ENCODE assay signal across 9 cellular contexts in the genomic region with DNA sequence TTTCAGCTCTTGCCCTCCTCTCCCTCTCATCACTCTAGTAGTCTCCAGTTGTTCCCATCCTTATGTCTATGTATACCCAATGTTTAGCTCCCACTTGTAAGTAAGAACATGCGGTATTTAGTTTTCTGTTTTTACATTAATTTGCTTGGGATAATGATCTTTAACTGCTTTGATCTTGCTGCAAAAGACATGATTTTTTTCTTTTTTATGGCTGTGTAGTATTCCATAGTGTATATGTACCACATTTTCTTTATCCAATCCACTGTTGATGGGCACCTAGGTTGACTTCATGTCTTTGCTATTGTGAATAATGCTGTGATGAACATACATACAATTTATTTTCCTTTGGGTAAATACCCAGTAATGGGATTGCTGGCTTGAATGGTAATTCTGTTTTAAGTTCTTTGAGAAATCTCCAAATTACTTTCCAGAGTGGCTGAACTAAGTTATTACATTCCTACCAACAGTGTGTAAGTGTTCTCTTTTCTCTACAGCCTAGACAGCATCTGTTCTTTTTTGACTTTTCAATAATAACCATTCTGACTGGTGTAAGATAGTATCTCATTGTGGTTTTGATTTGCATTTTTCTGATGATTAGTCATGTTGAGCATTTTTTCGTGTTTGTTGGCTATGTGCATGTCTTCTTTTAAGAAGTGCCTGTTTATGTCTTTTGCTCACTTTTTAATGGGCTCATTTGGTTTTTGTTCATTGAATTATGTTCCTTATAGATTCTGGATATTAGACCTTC.
DNase-seq lines count a peak whose midpoint lies in the region; ATAC-seq, FAIRE-seq and TF ChIP-seq lines count a peak whose summit lies in the region.
"Had no signal": no experiment of that assay in that cellular context is flagged by ENCODE, and none has a peak within 500 bp of the region (broad histone marks: within the 10 kb centered on the region; RNA-seq: fewer than 3 reads in every experiment).

No MANE protein-coding gene starts in this region.

- no peak overlapping the region; a peak in 1 of 4 replicates for H4K8ac ChIP-seq in IMR-90 (ENCODE audit: low read depth in 2 of 2, low read length in 2 of 2)

- no peak for TF ChIP-seq CTCF in IMR-90 (conservative IDR thresholded peaks at IDR 0.05; ENCODE audit: low read depth, low read length)
- no peak for TF ChIP-seq CTCF in fibroblast of mammary gland (conservative IDR thresholded peaks at IDR 0.05; ENCODE audit: control insufficient read depth, insufficient read depth, low read depth, low read length)
- TF ChIP-seq CTCF in tibial artery (IDR thresholded peaks at IDR 0.05) = no peak

- POLR2A ChIA-PET in IMR-90 (lab: Charles Lee; ENCODE audit: unreplicated experiment) = no interaction called here

- H3K4me1 ChIP-seq in IMR-90 (ENCODE audit: control insufficient read depth, insufficient read depth, low read length) (peaks cover 2% of the 10 kb centered on the region; the same call in 1 of the 2 replicates), tibial artery (no peaks in the 10 kb centered on the region)
- H3K4me1 ChIP-seq: Peyer's patch had no signal

- in situ Hi-C loops in IMR-90 (cut with MboI; ENCODE audit: low sequenced_read_pairs) = no loop called here

- no peak overlapping the region for H3K9ac ChIP-seq in IMR-90 (ENCODE audit: low read depth, low read length)

- no peak overlapping the region for H4K91ac ChIP-seq in IMR-90 (ENCODE audit: insufficient read depth, low read depth, low read length)

- H3K9me1 ChIP-seq in IMR-90 (ENCODE audit: insufficient read depth, low read length) = 0 out of 2 replicates have a peak, but pooled peaks cover 2% of the 10 kb centered on the region

- dilution Hi-C loops in IMR-90 (cut with HindIII; ENCODE audit: low sequenced_read_pairs, unreplicated experiment) = no loop called here

- H2BK15ac ChIP-seq in IMR-90 (ENCODE audit: low read depth, low read length) = no peak overlapping the region

- H2BK20ac ChIP-seq in IMR-90 (ENCODE audit: low read depth, low read length) = peak overlapping the region; percentile 47; the same call in 1 of the 2 replicates

- no peaks in the 10 kb centered on the region for H4K20me1 ChIP-seq in IMR-90 (ENCODE audit: insufficient read depth, low read length)

- CTCF ChIA-PET in IMR-90 (lab: Yijun Ruan, JAX) = no interaction called here

- DNase-seq in GM12891 (ENCODE audit: insufficient read length, low spot score) = no peak
- peak; percentile 87 for DNase-seq in IMR-90
- peak; percentile 81 for DNase-seq in fibroblast of mammary gland (ENCODE audit: low read depth)
- DNase-seq in tibial artery = no peak
- DNase-seq in stimulated activated CD4-positive, alpha-beta T cell treated with anti-CD3 and anti-CD28 coated beads, Interleukin-1b, Interleukin-23, amount 100 ng/mL, for 48 hours = no peak
- DNase-seq: Peyer's patch had no signal

- WGBS in IMR-90 (ENCODE audit: extremely low coverage in 2 of 2, insufficient read length in 1 of 2), 2 experiments = no CpG with 5 or more reads among the region's 2 CpGs

- BruUV-seq in IMR-90 (replicated peaks; lab: Mats Ljungman, UMichigan) = no TSS peak

- peak overlapping the region; percentile 33; the same call in 1 of the 2 replicates for H3K4ac ChIP-seq in IMR-90 (ENCODE audit: low read depth, low read length)

- intact Hi-C loops in IMR-90 (cut with micrococcal nuclease) = loop anchor here (5.0 to 10.0 kb wide), 2 partner anchors 153 to 180 kb away; a partner anchor contains a TSS
- intact Hi-C loops in tibial artery (cut with DNase I; ENCODE audit: low total_unique reads) = no loop called here

- no peak for TF ChIP-seq RAD21 in IMR-90 (IDR thresholded peaks at IDR 0.05; ENCODE audit: low read length)

- H2BK5ac ChIP-seq in IMR-90 (ENCODE audit: low read depth, low read length, poor library complexity, severe bottlenecking) = peak overlapping the region; percentile 61

- no peak overlapping the region; the same call in 1 of the 2 replicates for H2BK120ac ChIP-seq in IMR-90 (ENCODE audit: low read depth, low read length)

- H4K5ac ChIP-seq in IMR-90 (ENCODE audit: low read depth, low read length) = no peak overlapping the region

- peak; percentile 66 for FAIRE-seq in GM12891 (lab: Jason Lieb, UNC)

- H2AFZ ChIP-seq in IMR-90 (replicated peaks; ENCODE audit: low read length, poor library complexity) = no peak overlapping the region

- H3K23ac ChIP-seq in IMR-90 (ENCODE audit: low read depth, low read length) = no peak overlapping the region

- no peak overlapping the region for H2AK5ac ChIP-seq in IMR-90 (ENCODE audit: low read depth, low read length)

- H3K14ac ChIP-seq in IMR-90 (replicated peaks; ENCODE audit: low read depth, low read length) = no peak overlapping the region

- H3K79me1 ChIP-seq in IMR-90 (ENCODE audit: low read depth in 1 of 2, low read length in 2 of 2) = no peaks in the 10 kb centered on the region

- no peak overlapping the region for H3K4me3 ChIP-seq in IMR-90 (ENCODE audit: insufficient read depth, low read depth, low read length)
- no peak overlapping the region for H3K4me3 ChIP-seq in fibroblast of mammary gland (ENCODE audit: control insufficient read depth, low read depth, low read length)
- H3K4me3 ChIP-seq in tibial artery = no peak overlapping the region
- H3K4me3 ChIP-seq: Peyer's patch had no signal

- H3K27me3 ChIP-seq in IMR-90 (ENCODE audit: control insufficient read depth, insufficient read depth, low read length) (no peaks in the 10 kb centered on the region), tibial artery (no peaks in the 10 kb centered on the region)
- H3K27me3 ChIP-seq: Peyer's patch had no signal

- TF ChIP-seq POLR2A in GM12891 (IDR thresholded peaks at IDR 0.05; ENCODE audit: low read depth, low read length) (no peak), IMR-90 (IDR thresholded peaks at IDR 0.05; ENCODE audit: low read depth, low read length) (no peak)

- H3K27ac ChIP-seq in IMR-90 (ENCODE audit: insufficient read depth, low read length) = no peak overlapping the region
- no peak overlapping the region for H3K27ac ChIP-seq in tibial artery
- H3K27ac ChIP-seq: Peyer's patch had no signal

- H3K4me2 ChIP-seq in IMR-90 (ENCODE audit: low read depth, low read length) = peak overlapping the region; percentile 17; the same call in 1 of the 2 replicates

- H3K36me3 ChIP-seq in IMR-90 (ENCODE audit: control insufficient read depth, insufficient read depth, low read length) (no peaks in the 10 kb centered on the region), tibial artery (no peaks in the 10 kb centered on the region)
- H3K36me3 ChIP-seq: Peyer's patch had no signal

- no peak overlapping the region for H3K56ac ChIP-seq in IMR-90 (ENCODE audit: extremely low read depth, insufficient read depth, low read length)

- ATAC-seq in GM21717 (IDR thresholded peaks at IDR 0.05; ENCODE audit: unreplicated experiment) (peak; percentile 85), IMR-90 (ENCODE audit: low read depth) (peak; percentile 96), HG03139 (IDR thresholded peaks at IDR 0.05; ENCODE audit: unreplicated experiment) (no peak), GM21447 (IDR thresholded peaks at IDR 0.05; ENCODE audit: unreplicated experiment) (no peak)

- H3K18ac ChIP-seq in IMR-90 (ENCODE audit: low read depth, low read length) = peak overlapping the region; percentile 66; the same call in 1 of the 2 replicates

- no peak overlapping the region for H2AK9ac ChIP-seq in IMR-90 (replicated peaks; ENCODE audit: low read depth, low read length, poor library complexity)

- H3K9me3 ChIP-seq in IMR-90 (ENCODE audit: control insufficient read depth, insufficient read depth, low read length) = no peaks in the 10 kb centered on the region
- peaks cover 0 to 5% (median 0%) of the 10 kb centered on the region in 3 donors for H3K9me3 ChIP-seq in tibial artery
- H3K9me3 ChIP-seq: Peyer's patch had no signal

TF ChIP-seq in GM12891, 5 proteins besides CTCF, POLR2A, EP300 and RAD21:
- no peak for TF ChIP-seq POLR2AphosphoS5 (IDR thresholded peaks at IDR 0.05; ENCODE audit: low read depth, low read length)
- TF ChIP-seq SPI1 (IDR thresholded peaks at IDR 0.05; ENCODE audit: low read depth, low read length) = no peak
- no peak for TF ChIP-seq PAX5 (IDR thresholded peaks at IDR 0.05; ENCODE audit: insufficient read depth, low read length, severe bottlenecking)
- no peak for TF ChIP-seq TAF1 (IDR thresholded peaks at IDR 0.05; ENCODE audit: low read depth, low read length)

TF ChIP-seq in IMR-90, 13 proteins besides CTCF, POLR2A, EP300 and RAD21:
- no peak for TF ChIP-seq RFX5 (IDR thresholded peaks at IDR 0.05; ENCODE audit: low read depth, low read length)
- peak; percentile 45; the same call in 1 of the 2 replicates for TF ChIP-seq FOS (IDR thresholded peaks at IDR 0.05; ENCODE audit: low read depth, low read length)
TF ChIP-seq in IMR-90: peak in this region for 1.

Comparison
In these comparisons a context has a peak if more than half of its experiments do, and no peak if none do; other contexts are left out.
1. DNase-seq: peak in IMR-90 (single experiment) and fibroblast of mammary gland (single experiment); none in GM12891 (single experiment), tibial artery (0 of 2) and stimulated activated CD4-positive, alpha-beta T cell treated with anti-CD3 and anti-CD28 coated beads, Interleukin-1b, Interleukin-23, amount 100 ng/mL, for 48 hours (single experiment).
2. ATAC-seq: peak in GM21717 (single experiment) and IMR-90 (single experiment); none in HG03139 (single experiment) and GM21447 (single experiment).